ENCODE assay signal across 25 cellular contexts in genomic region chr14:32375663-32376062, GRCh38.
"Had no signal": no experiment of that assay in that cellular context is flagged by ENCODE, and none has a peak within 500 bp of the region (broad histone marks: within the 10 kb centered on the region; RNA-seq: fewer than 3 reads in every experiment).

No MANE protein-coding gene starts in this region.

- H3K27me3 ChIP-seq: esophagus squamous epithelium, gastrocnemius medialis, ovary, right lobe of liver, uterus had no signal

- FAIRE-seq: endothelial cell of umbilical vein, islet of Langerhans had no signal

- H3K4me3 ChIP-seq: esophagus squamous epithelium, gastrocnemius medialis, ovary, right lobe of liver, uterus had no signal

- DNase-seq: activated CD4-positive, alpha-beta T cell treated with anti-CD3 and anti-CD28 coated beads for 48 hours; activated CD4-positive, alpha-beta T cell treated with anti-CD3 and anti-CD28 coated beads, Interleukin-2, amount 50 U/mL, for 48 hours; activated CD8-positive, alpha-beta memory T cell treated with anti-CD3 and anti-CD28 coated beads for 24 hours; activated effector memory CD4-positive, alpha-beta T cell treated with anti-CD3 and anti-CD28 coated beads, Interleukin-2, amount 50 U/mL, for 16 hours; activated naive CD4-positive, alpha-beta T cell treated with anti-CD3 and anti-CD28 coated beads, Interleukin-2, amount 50 U/mL, for 16 hours; amniotic stem cell; central memory CD4-positive, alpha-beta T cell; esophagus squamous epithelium; gastrocnemius medialis; glutamatergic neuron; left cardiac atrium; midbrain; naive thymus-derived CD4-positive, alpha-beta T cell; ovary; right lobe of liver; stimulated activated CD4-positive, alpha-beta T cell treated with anti-CD3 and anti-CD28 coated beads, Interleukin-4, amount 100 ng/mL, for 24 hours; stimulated activated naive CD8-positive, alpha-beta T cell treated with anti-CD3 and anti-CD28 coated beads, Interleukin-15, amount 100 ng/mL, for 72 hours; substantia nigra; T1000; uterus; WERI-Rb-1 had no signal

- H3K36me3 ChIP-seq: esophagus squamous epithelium, gastrocnemius medialis, ovary, right lobe of liver, uterus, WERI-Rb-1 had no signal

- ATAC-seq: activated CD4-positive, CD25-positive, alpha-beta regulatory T cell treated with anti-CD3 and anti-CD28 coated beads, Interleukin-2, amount 50 U/mL, for 24 hours; gastrocnemius medialis; left cardiac atrium; naive thymus-derived CD4-positive, alpha-beta T cell; right lobe of liver; stimulated activated effector memory CD8-positive, alpha-beta T cell treated with anti-CD3 and anti-CD28 coated beads, Interleukin-12 subunit alpha, Interleukin-12 subunit beta, amount 100 ng/mL, for 72 hours; stimulated activated naive CD8-positive, alpha-beta T cell treated with anti-CD3 and anti-CD28 coated beads, Interleukin-15, amount 100 ng/mL, for 72 hours had no signal
